ENCODE assay signal across 21 cellular contexts in the genomic region with DNA sequence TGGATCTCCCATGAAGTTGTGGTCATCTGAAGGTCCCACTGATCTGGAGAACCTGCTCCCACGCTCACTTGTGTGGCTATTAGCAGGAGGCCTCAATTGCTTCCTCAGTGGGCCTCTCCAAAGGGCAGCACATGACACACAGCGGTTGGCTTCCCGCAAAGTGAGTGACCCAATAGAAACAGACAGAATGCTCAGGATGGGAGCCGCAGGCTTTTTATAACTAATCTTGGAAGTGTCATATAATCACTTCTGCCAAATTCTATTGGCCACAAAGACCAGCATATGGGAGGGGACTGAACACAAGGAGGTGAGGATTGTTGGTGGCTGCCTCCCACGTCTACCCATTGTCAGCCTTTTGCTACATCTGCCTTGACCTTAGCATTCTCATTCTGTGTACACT. TPM values are rescaled to one million over a fixed set of nuclear protein-coding genes. Genes with fewer than 3 reads are reported as not detected.
DNase-seq lines count a peak whose midpoint lies in the region; ATAC-seq, FAIRE-seq and TF ChIP-seq lines count a peak whose summit lies in the region.
"Had no signal": no experiment of that assay in that cellular context is flagged by ENCODE, and none has a peak within 500 bp of the region (broad histone marks: within the 10 kb centered on the region; RNA-seq: fewer than 3 reads in every experiment).

No MANE protein-coding gene starts in this region.

- no peaks in the 10 kb centered on the region for H3K27me3 Mint-ChIP-seq in activated T-cell treated with anti-CD3 and anti-CD28 coated beads, Interleukin-2, amount 50 U/mL, for 24 hours
- H3K27me3 Mint-ChIP-seq in activated T-helper 17 cell treated with anti-CD3 and anti-CD28 coated beads, Interleukin-2, amount 50 U/mL, for 72 hours = no peaks in the 10 kb centered on the region
- H3K27me3 Mint-ChIP-seq: CD4-positive, CD25-positive, alpha-beta regulatory T cell had no signal

- peak overlapping the region; percentile 26 for H3K27ac Mint-ChIP-seq in activated T-cell treated with anti-CD3 and anti-CD28 coated beads, Interleukin-2, amount 50 U/mL, for 24 hours
- peak overlapping the region; percentile 41 for H3K27ac Mint-ChIP-seq in activated T-helper 17 cell treated with anti-CD3 and anti-CD28 coated beads, Interleukin-2, amount 50 U/mL, for 72 hours
- H3K27ac Mint-ChIP-seq: CD8-positive, alpha-beta T cell had no signal

- peaks cover 3% of the 10 kb centered on the region; the same call in 1 of the 2 replicates for H3K9me3 ChIP-seq in AG04450 (ENCODE audit: control insufficient read depth, insufficient read depth, low read length)
- no peaks in the 10 kb centered on the region for H3K9me3 ChIP-seq in gastrocnemius medialis
- H3K9me3 ChIP-seq: A549, Caco-2, HAP-1 had no signal

- no peak for TF ChIP-seq POLR2A in gastrocnemius medialis (IDR thresholded peaks at IDR 0.05)

- H3K27ac ChIP-seq in AG04450 (ENCODE audit: low read depth, low read length) = peak overlapping the region; percentile 2
- peak overlapping the region; percentile 73 to 78 (median 74) for H3K27ac ChIP-seq in gastrocnemius medialis
- H3K27ac ChIP-seq: A549, C4-2B had no signal

- CTCF ChIA-PET in AG04450 (lab: Charles Lee) = interaction anchor here (2.1 kb wide), 1 partner anchor 255 kb away, joined by 8 read pairs; no protein-coding TSS in a partner anchor

- peaks cover 11 to 18% of the 10 kb centered on the region in 2 donors for H3K4me1 ChIP-seq in gastrocnemius medialis
- H3K4me1 ChIP-seq: A549, Caco-2, HAP-1 had no signal

- TF ChIP-seq CTCF in AG04450 (IDR thresholded peaks at IDR 0.05; ENCODE audit: low read depth, low read length) (no peak), gastrocnemius medialis (IDR thresholded peaks at IDR 0.05 in 4 of 5, conservative IDR thresholded peaks at IDR 0.05 in 1 of 5) (no peak)

- DNase-seq in activated T-cell treated with anti-CD3 and anti-CD28 coated beads, Interleukin-2, amount 50 U/mL, for 24 hours = no peak
- DNase-seq in activated T-cell treated with anti-CD3 and anti-CD28 coated beads, Interleukin-2, amount 50 U/mL, for 48 hours = no peak
- DNase-seq in AG04450 (ENCODE audit: low read depth, low spot score) (no peak), gastrocnemius medialis (no peak), frontal cortex (ENCODE audit: low spot score in 2 of 2) (no peak)
- DNase-seq in activated CD4-positive, CD25-positive, alpha-beta regulatory T cell (lab: John Stamatoyannopoulos, UW) = no peak
- DNase-seq: 8988T; ACHN; Caco-2; CD4-positive, CD25-positive, alpha-beta regulatory T cell; CD8-positive, alpha-beta T cell; DMS153; DND-41; GOT3 had no signal

- peaks cover 2% of the 10 kb centered on the region for H3K4me1 Mint-ChIP-seq in activated T-cell treated with anti-CD3 and anti-CD28 coated beads, Interleukin-2, amount 50 U/mL, for 24 hours (ENCODE audit: low read depth)
- H3K4me1 Mint-ChIP-seq in activated T-helper 17 cell treated with anti-CD3 and anti-CD28 coated beads, Interleukin-2, amount 50 U/mL, for 72 hours = no peaks in the 10 kb centered on the region

- FAIRE-seq in frontal cortex (lab: Jason Lieb, UNC) = no peak
- FAIRE-seq: A549, G401.6, GM12892, H54 had no signal

- H3K36me3 ChIP-seq in gastrocnemius medialis = peaks cover 3 to 12% of the 10 kb centered on the region in 2 donors
- H3K36me3 ChIP-seq: HAP-1 had no signal

- no peaks in the 10 kb centered on the region for H3K9me3 Mint-ChIP-seq in activated T-cell treated with anti-CD3 and anti-CD28 coated beads, Interleukin-2, amount 50 U/mL, for 24 hours
- no peaks in the 10 kb centered on the region for H3K9me3 Mint-ChIP-seq in activated T-helper 17 cell treated with anti-CD3 and anti-CD28 coated beads, Interleukin-2, amount 50 U/mL, for 72 hours
- H3K9me3 Mint-ChIP-seq: CD4-positive, CD25-positive, alpha-beta regulatory T cell; CD8-positive, alpha-beta T cell had no signal

- H3K36me3 Mint-ChIP-seq in activated T-cell treated with anti-CD3 and anti-CD28 coated beads, Interleukin-2, amount 50 U/mL, for 24 hours (ENCODE audit: low read depth) = peaks cover 39% of the 10 kb centered on the region
- H3K36me3 Mint-ChIP-seq in activated T-helper 17 cell treated with anti-CD3 and anti-CD28 coated beads, Interleukin-2, amount 50 U/mL, for 72 hours (ENCODE audit: low read depth) = peaks cover 5% of the 10 kb centered on the region

- intact Hi-C loops in gastrocnemius medialis (cut with DNase I; ENCODE audit: low total_unique reads) = loop anchor here (10.0 kb wide), 1 partner anchor 416 kb away; the partner anchor contains the start of gene INAFM1

- H3K4me3 ChIP-seq in AG04450 (ENCODE audit: low read depth, low read length) (no peak overlapping the region), gastrocnemius medialis (no peak overlapping the region)
- H3K4me3 ChIP-seq: A549, HAP-1 had no signal

- H3K4me3 Mint-ChIP-seq in activated T-cell treated with anti-CD3 and anti-CD28 coated beads, Interleukin-2, amount 50 U/mL, for 24 hours = no peak overlapping the region
- H3K4me3 Mint-ChIP-seq in activated T-helper 17 cell treated with anti-CD3 and anti-CD28 coated beads, Interleukin-2, amount 50 U/mL, for 72 hours = no peak overlapping the region
- H3K4me3 Mint-ChIP-seq: CD4-positive, CD25-positive, alpha-beta regulatory T cell; CD8-positive, alpha-beta T cell had no signal

- H3K27me3 ChIP-seq in AG04450 (ENCODE audit: control insufficient read depth, insufficient read depth, low read length) (no peaks in the 10 kb centered on the region), gastrocnemius medialis (no peaks in the 10 kb centered on the region)

- in situ Hi-C loops in gastrocnemius medialis (cut with MboI; ENCODE audit: low sequenced_read_pairs in 4 of 4) = loop anchor here in 3 of 4 donors (10.0 kb wide), 3 partner anchors 86 to 176 kb away; partner anchors contain the start of genes BICRA (in 1 of the 3) and NAPA (in 1 of the 3)

- POLR2A ChIA-PET in AG04450 (lab: Yijun Ruan, JAX) = interaction anchor here (0.7 kb wide), 1 partner anchor 27 kb away, joined by 3 read pairs; no protein-coding TSS in a partner anchor

- ATAC-seq in activated T-helper 17 cell treated with anti-CD3 and anti-CD28 coated beads, Interleukin-2, amount 50 U/mL, for 72 hours (replicated peaks) = no peak
- no peak for ATAC-seq in gastrocnemius medialis
- ATAC-seq: A549; CD8-positive, alpha-beta T cell had no signal

RNA-seq across cellular contexts. Expression of gene EHD2, which starts 22.1 kb away (rescaled TPM):
- polyA plus RNA-seq in AG04450 (2011; rRNA removed) = 84.0 and 126 TPM in 2 replicates
- 80.7 and 92.5 TPM in 2 replicates for polyA minus RNA-seq in AG04450 (2011; rRNA and poly(A)+ RNA removed)
- total RNA-seq in activated T-helper 17 cell treated with anti-CD3 and anti-CD28 coated beads, Interleukin-2, amount 50 U/mL, for 72 hours = 1 to 10 TPM in 1 of 2 donors, under 1 TPM in 1; 0.35 to 8.2 TPM
- total RNA-seq in gastrocnemius medialis (10 to 100 TPM; 10.9 to 46.6 (median 33.8) TPM), frontal cortex (1.2 TPM)

RNA-seq across cellular contexts. Expression of gene NOP53, which starts 54.3 kb away (rescaled TPM):
- polyA plus RNA-seq in AG04450 (2011; rRNA removed) = 114 and 123 TPM in 2 replicates
- 45.4 and 46.5 TPM in 2 replicates for polyA minus RNA-seq in AG04450 (2011; rRNA and poly(A)+ RNA removed)
- total RNA-seq in activated T-helper 17 cell treated with anti-CD3 and anti-CD28 coated beads, Interleukin-2, amount 50 U/mL, for 72 hours = 100 to 1,000 TPM; 274 to 467 TPM
- total RNA-seq in gastrocnemius medialis = 100 to 1,000 TPM; 141 to 262 (median 150) TPM
- 88.0 TPM for total RNA-seq in frontal cortex
